In genomic region chr22:36028646-36029405, GRCh38 we compare ENCODE assay signal across 8 cellular contexts. TPM values are rescaled to one million over a fixed set of nuclear protein-coding genes. Genes with fewer than 3 reads are reported as not detected.
DNase-seq lines count a peak whose midpoint lies in the region; ATAC-seq and TF ChIP-seq lines count a peak whose summit lies in the region.

Gene RBFOX2 (minus strand): TSS chr22:36028824. CDS start chr22:36028425, 399 bp downstream.

- peak within 1 kb of the TSS; percentile 82 to 96 for H3K4me3 ChIP-seq in esophagus (ENCODE audit: low read depth in 1 of 2, low read length in 2 of 2)

- no peaks in the 10 kb centered on the region for H3K9me3 ChIP-seq in esophagus (ENCODE audit: control insufficient read depth in 2 of 2, insufficient read depth in 1 of 2, low read depth in 1 of 2, low read length in 1 of 2)

- H3K27ac ChIP-seq in esophagus (ENCODE audit: low read depth in 2 of 2, low read length in 1 of 2), result peak within 1 kb of the TSS; percentile 89 to 90

- WGBS in esophagus, 2 donors, result 0% methylated on average over 43 to 74 of the region's 74 CpGs

- H3K4me1 ChIP-seq in esophagus (ENCODE audit: control insufficient read depth in 2 of 2, insufficient read depth in 2 of 2, low read length in 1 of 2), result no peaks in the 10 kb centered on the region

- no peak for ATAC-seq in HG03045 (IDR thresholded peaks at IDR 0.05; ENCODE audit: unreplicated experiment)

- no peaks in the 10 kb centered on the region for H3K27me3 ChIP-seq in esophagus (ENCODE audit: control insufficient read depth in 1 of 2, insufficient read depth in 2 of 2, low read length in 2 of 2)

- peak; percentile 65 for DNase-seq in DMS79 treated with DMSO at 0.1 percent for 48 hours (lab: John Stamatoyannopoulos, UW)
- peak; percentile 86 for DNase-seq in KBM-7
- peak; percentile 43 for DNase-seq in activated T-helper 1 cell treated with Interleukin-2 at 50 U/mL for 16 hours (ENCODE audit: low read depth)
- DNase-seq in mucosa of gallbladder (ENCODE audit: low spot score), result peak; percentile 97
- peak; percentile 23 to 40 for DNase-seq in stimulated activated CD8-positive, alpha-beta memory T cell treated with anti-CD3 and anti-CD28 coated beads, Interleukin-2, amount 100 ng/mL, for 1 hour (ENCODE audit: low read depth in 2 of 2)

- H3K36me3 ChIP-seq in esophagus (ENCODE audit: control insufficient read depth in 2 of 2, insufficient read depth in 2 of 2, low read length in 1 of 2), result no peaks in the 10 kb centered on the region

- in situ Hi-C loops in KBM-7 (cut with MboI; ENCODE audit: low pct_unique_long_range_greater_than_20kb, low sequenced_read_pairs), result no loop called here

TF ChIP-seq in PFSK-1, 5 proteins besides CTCF, POLR2A, EP300 and RAD21:
- TF ChIP-seq FOXP2 (optimal IDR thresholded peaks at IDR 0.05; ENCODE audit: borderline replicate concordance, extremely low read depth, extremely low read length, insufficient read depth), result peak; percentile 97
- 0 out of 2 replicates have a peak, but pooled peaks have one; percentile 19 for TF ChIP-seq SIN3A (IDR thresholded peaks at IDR 0.05; ENCODE audit: borderline replicate concordance, insufficient read depth, low read length)
- TF ChIP-seq REST (IDR thresholded peaks at IDR 0.05; ENCODE audit: insufficient read depth in 1 of 2, low read depth in 2 of 2, low read length in 2 of 2), result no peak

RNA-seq across cellular contexts. Expression of gene RBFOX2, which starts in this region (rescaled TPM):
- polyA plus RNA-seq in PFSK-1 (2012; ENCODE audit: insufficient read length, low read depth), result 56.7 TPM
- polyA plus RNA-seq in esophagus, result 10 to 100 TPM; 22.6 to 31.1 TPM
- total RNA-seq in mucosa of gallbladder, result 81.1 TPM

Comparison
In these comparisons a context has a peak if more than half of its experiments do, and no peak if none do; other contexts are left out.
1. DNase-seq: peak in every context shown above with its lines; median percentile 97 in mucosa of gallbladder; 86 in KBM-7; 65 in DMS79 treated with DMSO at 0.1 percent for 48 hours; 43 in activated T-helper 1 cell treated with Interleukin-2 at 50 U/mL for 16 hours; 32 in stimulated activated CD8-positive, alpha-beta memory T cell treated with anti-CD3 and anti-CD28 coated beads, Interleukin-2, amount 100 ng/mL, for 1 hour.